In the genomic region with DNA sequence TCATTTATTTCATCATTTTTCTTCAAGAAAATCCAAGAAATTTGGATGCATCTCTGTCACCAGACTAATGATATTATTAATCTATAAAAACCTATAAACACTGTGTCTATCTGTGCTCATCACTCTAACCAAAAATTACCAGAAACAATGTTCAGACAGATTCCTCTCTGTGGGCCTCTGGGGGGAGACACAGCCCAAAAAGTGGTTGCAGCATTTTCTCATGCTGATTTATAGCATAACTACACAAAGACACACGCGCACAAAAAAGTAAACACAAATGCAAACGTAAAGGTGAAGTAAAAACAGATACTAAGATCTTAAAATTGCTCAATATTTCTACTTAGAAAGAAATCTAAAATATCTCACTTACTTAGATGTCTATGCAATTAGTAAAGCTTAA, we compare ENCODE assay signal across 12 cellular contexts.
A peak's percentile ranks its signal among the peaks of the same experiment; 100 is the strongest.
DNase-seq lines count a peak whose midpoint lies in the region; FAIRE-seq and TF ChIP-seq lines count a peak whose summit lies in the region.
"Had no signal": no experiment of that assay in that cellular context is flagged by ENCODE, and none has a peak within 500 bp of the region (broad histone marks: within the 10 kb centered on the region; RNA-seq: fewer than 3 reads in every experiment).

No MANE protein-coding gene starts in this region.

- no peak overlapping the region for H3K4me3 Mint-ChIP-seq in nephron progenitor cell
- H3K4me3 Mint-ChIP-seq: activated naive CD8-positive, alpha-beta T cell had no signal

- H3K79me2 ChIP-seq in MM.1S (ENCODE audit: low read length): no peaks in the 10 kb centered on the region

- no peaks in the 10 kb centered on the region for H4K20me1 ChIP-seq in MM.1S (ENCODE audit: insufficient read depth, low read length)

- H3K9me3 ChIP-seq in MM.1S (replicated peaks; ENCODE audit: insufficient read depth, low read length): no peaks in the 10 kb centered on the region
- H3K9me3 ChIP-seq in adipocyte (ENCODE audit: control insufficient read depth, low read length): no peaks in the 10 kb centered on the region

- H3K9ac ChIP-seq in MM.1S (ENCODE audit: low read length): no peak overlapping the region
- no peak overlapping the region for H3K9ac ChIP-seq in adipocyte (ENCODE audit: low read length)

- no peak for TF ChIP-seq POLR2A in GM12892 (IDR thresholded peaks at IDR 0.05; ENCODE audit: low read depth, low read length)

- H3K4me1 ChIP-seq in MM.1S (ENCODE audit: low read length) (no peaks in the 10 kb centered on the region), adipocyte (ENCODE audit: control insufficient read depth, insufficient read depth, low read length) (no peaks in the 10 kb centered on the region)

- DNase-seq in DMS53 (lab: John Stamatoyannopoulos, UW) (peak; percentile 14), DMS53 treated with DMSO at 0.1 percent for 48 hours (lab: John Stamatoyannopoulos, UW; ENCODE audit: unreplicated experiment) (no peak), MM.1S (peak; percentile 17), adipocyte (ENCODE audit: low read depth) (peak; percentile 1), nephron progenitor cell (no peak), GM12892 (ENCODE audit: insufficient read length) (no peak), NCI-H187 (lab: John Stamatoyannopoulos, UW) (no peak)
- no peak for DNase-seq in activated CD8-positive, alpha-beta memory T cell treated with anti-CD3 and anti-CD28 coated beads, Interleukin-2, amount 50 U/mL, for 4 hours
- DNase-seq: activated CD8-positive, alpha-beta memory T cell treated with anti-CD3 and anti-CD28 coated beads for 24 hours; NCI-H446 treated with DMSO at 0.1 percent for 48 hours had no signal

- no peak overlapping the region for H2AFZ ChIP-seq in MM.1S (ENCODE audit: low read length)

- H3K27ac Mint-ChIP-seq in nephron progenitor cell: no peak overlapping the region
- H3K27ac Mint-ChIP-seq: activated naive CD8-positive, alpha-beta T cell had no signal

- no peak for FAIRE-seq in GM12892 (lab: Jason Lieb, UNC)

- H3K27ac ChIP-seq in MM.1S (ENCODE audit: low read length): no peak overlapping the region
- H3K27ac ChIP-seq: dorsolateral prefrontal cortex had no signal

- H3K36me3 ChIP-seq in MM.1S (replicated peaks; ENCODE audit: insufficient read depth, low read length) (no peaks in the 10 kb centered on the region), adipocyte (ENCODE audit: control insufficient read depth, insufficient read depth, low read length, severe bottlenecking) (no peaks in the 10 kb centered on the region)

- H3F3A ChIP-seq in MM.1S (ENCODE audit: insufficient read depth, low read length): no peaks in the 10 kb centered on the region

- no peaks in the 10 kb centered on the region for H3K27me3 ChIP-seq in MM.1S (replicated peaks; ENCODE audit: insufficient read depth, low read length)
- no peaks in the 10 kb centered on the region for H3K27me3 ChIP-seq in adipocyte (replicated peaks; ENCODE audit: control insufficient read depth, insufficient read depth, low read length)
- H3K27me3 ChIP-seq: dorsolateral prefrontal cortex had no signal

- H3K9me3 Mint-ChIP-seq in nephron progenitor cell: no peaks in the 10 kb centered on the region

- peaks cover 28% of the 10 kb centered on the region for H3K4me1 Mint-ChIP-seq in nephron progenitor cell

- no peak overlapping the region for H3K4me2 ChIP-seq in MM.1S (ENCODE audit: low read depth, low read length)

- peak; percentile 22 for TF ChIP-seq CTCF in MM.1S (IDR thresholded peaks at IDR 0.05; ENCODE audit: low read length)
- TF ChIP-seq CTCF in nephron progenitor cell (IDR thresholded peaks at IDR 0.05): peak; percentile 28

- H3K9me2 ChIP-seq in MM.1S (replicated peaks; ENCODE audit: insufficient read depth, low read length): no peaks in the 10 kb centered on the region

- H3K27me3 Mint-ChIP-seq in nephron progenitor cell (ENCODE audit: low read depth, poor library complexity): no peaks in the 10 kb centered on the region
- H3K27me3 Mint-ChIP-seq: activated naive CD8-positive, alpha-beta T cell had no signal

- no peaks in the 10 kb centered on the region for H3K36me3 Mint-ChIP-seq in nephron progenitor cell (ENCODE audit: low read depth)
- H3K36me3 Mint-ChIP-seq: activated naive CD8-positive, alpha-beta T cell had no signal

- no peak overlapping the region for H3K4me3 ChIP-seq in MM.1S (ENCODE audit: low read length)
- H3K4me3 ChIP-seq in adipocyte (ENCODE audit: low read length): no peak overlapping the region
- H3K4me3 ChIP-seq: dorsolateral prefrontal cortex had no signal

Comparison
In these comparisons a context has a peak if more than half of its experiments do, and no peak if none do; other contexts are left out.
1. DNase-seq: peak in DMS53 (single experiment), MM.1S (single experiment) and adipocyte (single experiment); none in DMS53 treated with DMSO at 0.1 percent for 48 hours (single experiment), nephron progenitor cell (single experiment), GM12892 (single experiment), activated CD8-positive, alpha-beta memory T cell treated with anti-CD3 and anti-CD28 coated beads, Interleukin-2, amount 50 U/mL, for 4 hours (single experiment) and NCI-H187 (0 of 2).